ENCODE assay signal across 13 cellular contexts in the genomic region with DNA sequence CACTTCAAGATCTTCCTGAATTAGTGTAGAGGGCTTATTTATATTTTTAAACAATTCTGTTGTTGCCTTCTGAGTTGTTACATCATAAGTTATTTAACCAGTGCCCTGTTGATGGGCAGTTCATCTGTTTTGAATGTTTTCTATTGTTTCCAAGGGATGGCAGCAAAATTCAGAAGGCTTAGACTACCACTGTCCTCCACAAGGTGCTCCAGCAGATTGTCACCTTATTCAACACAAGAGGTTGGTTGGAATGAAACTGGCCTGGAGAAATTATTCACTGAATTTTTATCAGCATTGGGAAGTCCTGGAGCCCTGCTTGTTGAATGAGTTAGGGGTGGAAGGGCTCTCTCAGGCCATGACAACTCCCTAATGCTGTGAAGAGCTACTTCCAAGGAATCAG. TPM values are rescaled to one million over a fixed set of nuclear protein-coding genes. Genes with fewer than 3 reads are reported as not detected.
DNase-seq lines count a peak whose midpoint lies in the region; ATAC-seq and TF ChIP-seq lines count a peak whose summit lies in the region.
"Had no signal": no experiment of that assay in that cellular context is flagged by ENCODE, and none has a peak within 500 bp of the region (broad histone marks: within the 10 kb centered on the region; RNA-seq: fewer than 3 reads in every experiment).

No MANE protein-coding gene starts in this region.

- DNase-seq in AML-193 (lab: John Stamatoyannopoulos, UW) (peak; percentile 11 to 16), Calu3 (no peak), PC-3 (peak; percentile 14), globus pallidus (ENCODE audit: low spot score) (peak; percentile 29), NCI-H2029 treated with DMSO at 0.1 percent for 48 hours (lab: John Stamatoyannopoulos, UW) (no peak)
- no peak for DNase-seq in effector CD4-positive, alpha-beta T cell
- DNase-seq: H9; NCI-H187 treated with DMSO at 0.1 percent for 48 hours; stimulated activated CD4-positive, alpha-beta T cell treated with anti-CD3 and anti-CD28 coated beads, Interleukin-4, amount 100 ng/mL, for 24 hours had no signal

- H3K9ac ChIP-seq in PC-3 (ENCODE audit: low read length): no peak overlapping the region

- no peak overlapping the region for H3K4me3 ChIP-seq in PC-3 (ENCODE audit: low read length)

- no peaks in the 10 kb centered on the region for H3K27me3 Mint-ChIP-seq in Calu3 (ENCODE audit: unreplicated experiment)

- peaks cover 22% of the 10 kb centered on the region for H3K36me3 Mint-ChIP-seq in Calu3 (ENCODE audit: insufficient read depth, unreplicated experiment)

- no peaks in the 10 kb centered on the region for H3K27me3 ChIP-seq in PC-3 (ENCODE audit: low read length)

- H3K27ac Mint-ChIP-seq in Calu3 (ENCODE audit: unreplicated experiment): peak overlapping the region; percentile 33
- H3K27ac Mint-ChIP-seq: H9 had no signal

- no peaks in the 10 kb centered on the region for H3K9me3 ChIP-seq in PC-3 (ENCODE audit: low read length)

- H3K9me3 Mint-ChIP-seq in Calu3 (ENCODE audit: low read depth, unreplicated experiment): no peaks in the 10 kb centered on the region
- H3K9me3 Mint-ChIP-seq: H9 had no signal

- CTCF ChIA-PET in Calu3 (lab: Charles Lee) (no interaction called here), PC-3 (lab: Charles Lee) (no interaction called here)

- POLR2A ChIA-PET in PC-3 (lab: Charles Lee; ENCODE audit: unreplicated experiment): no interaction called here

- no peaks in the 10 kb centered on the region for H3F3A ChIP-seq in PC-3 (ENCODE audit: low read length, unreplicated experiment)

- H3K79me2 ChIP-seq in PC-3 (ENCODE audit: low read length): peaks cover 36% of the 10 kb centered on the region

- TF ChIP-seq CTCF in Calu3 (IDR thresholded peaks at IDR 0.05; ENCODE audit: unreplicated experiment) (no peak), PC-3 (conservative IDR thresholded peaks at IDR 0.05; ENCODE audit: low read depth, low read length) (no peak; the same call in 1 of the 2 replicates)

- 0 out of 2 replicates have a peak, but pooled peaks cover 3% of the 10 kb centered on the region for H3K36me3 ChIP-seq in PC-3 (ENCODE audit: low read depth, low read length)

- H4K20me1 ChIP-seq in PC-3 (ENCODE audit: low read length): peaks cover 21% of the 10 kb centered on the region; the same call in 1 of the 2 replicates

- peaks cover 33% of the 10 kb centered on the region for H3K4me1 ChIP-seq in PC-3 (ENCODE audit: insufficient read depth, low read length)

- no TSS peak for BruUV-seq in Calu3 (replicated peaks; lab: Mats Ljungman, UMichigan)
- no TSS peak for BruUV-seq in PC-3 (replicated peaks; lab: Mats Ljungman, UMichigan)

- peak; percentile 23; the same call in 1 of the 2 replicates for ATAC-seq in PC-3
- ATAC-seq in HG03095 (IDR thresholded peaks at IDR 0.05; ENCODE audit: unreplicated experiment): no peak
- no peak for ATAC-seq in GM19023 (IDR thresholded peaks at IDR 0.05; ENCODE audit: unreplicated experiment)

- H3K4me3 Mint-ChIP-seq in Calu3 (ENCODE audit: low read depth, unreplicated experiment): no peak overlapping the region

- intact Hi-C loops in Calu3 (cut with micrococcal nuclease; ENCODE audit: unreplicated experiment) (no loop called here), PC-3 (cut with micrococcal nuclease) (no loop called here)

- no peak overlapping the region for H3K27ac ChIP-seq in PC-3 (ENCODE audit: low read length)

- H3K9me2 ChIP-seq in PC-3 (replicated peaks; ENCODE audit: low read length): no peaks in the 10 kb centered on the region

- H2AFZ ChIP-seq in PC-3 (ENCODE audit: low read length): 0 out of 2 replicates have a peak overlapping the region, but pooled peaks have one; percentile 12

- no peaks in the 10 kb centered on the region for H3K4me1 Mint-ChIP-seq in Calu3 (ENCODE audit: low read depth, unreplicated experiment)

- H3K4me2 ChIP-seq in PC-3 (ENCODE audit: low read length): 0 out of 2 replicates have a peak overlapping the region, but pooled peaks have one; percentile 84

RNA-seq across cellular contexts. Expression of gene KLHL9, which starts 1.3 kb away (rescaled TPM):
- 15.8 and 16.8 TPM in 2 replicates for total RNA-seq in Calu3 (2022)
- 7.5 and 11.2 TPM in 2 replicates for total RNA-seq in PC-3 (2014; rRNA removed)

RNA-seq across cellular contexts. Expression of gene IFNA6, which starts 14.2 kb away (rescaled TPM):
- not detected in 2 replicates for total RNA-seq in Calu3 (2022)
- total RNA-seq in PC-3 (2014; rRNA removed): not detected in 2 replicates
- total RNA-seq: H9, liver, pulmonary artery endothelial cell had no signal

RNA-seq across cellular contexts. Expression of gene IFNA5, which starts 31.4 kb away (rescaled TPM):
- not detected in 2 replicates for total RNA-seq in Calu3 (2022)
- not detected in 2 replicates for total RNA-seq in PC-3 (2014; rRNA removed)
- total RNA-seq: H9, pulmonary artery endothelial cell had no signal

RNA-seq across cellular contexts. Expression of gene IFNA13, which starts 31.4 kb away (rescaled TPM):
- not detected in 2 replicates for total RNA-seq in Calu3 (2022)
- total RNA-seq in PC-3 (2014; rRNA removed): not detected in 2 replicates
- total RNA-seq: H9, liver, pulmonary artery endothelial cell had no signal

RNA-seq across cellular contexts. Expression of gene IFNA2, which starts 48.7 kb away (rescaled TPM):
- not detected in 2 replicates for total RNA-seq in Calu3 (2022)
- total RNA-seq in PC-3 (2014; rRNA removed): not detected in 2 replicates
- total RNA-seq: H9, liver, pulmonary artery endothelial cell had no signal

Comparison
In these comparisons a context has a peak if more than half of its experiments do, and no peak if none do; other contexts are left out.
1. DNase-seq: peak in AML-193 (2 of 2), PC-3 (single experiment) and globus pallidus (single experiment); none in Calu3 (single experiment), effector CD4-positive, alpha-beta T cell (single experiment) and NCI-H2029 treated with DMSO at 0.1 percent for 48 hours (single experiment).